In genomic region chr2:85737481-85737880, GRCh38 we compare ENCODE assay signal across 13 cellular contexts. TPM values are rescaled to one million over a fixed set of nuclear protein-coding genes. Genes with fewer than 3 reads are reported as not detected.
A peak's percentile ranks its signal among the peaks of the same experiment; 100 is the strongest.
DNase-seq lines count a peak whose midpoint lies in the region; ATAC-seq, FAIRE-seq and TF ChIP-seq lines count a peak whose summit lies in the region.
"Had no signal": no experiment of that assay in that cellular context is flagged by ENCODE, and none has a peak within 500 bp of the region (broad histone marks: within the 10 kb centered on the region; RNA-seq: fewer than 3 reads in every experiment).

No MANE protein-coding gene starts in this region.

- no peaks in the 10 kb centered on the region for H4K20me1 ChIP-seq in K562 (replicated peaks; ENCODE audit: control insufficient read depth, insufficient read depth, low read length)

- TF ChIP-seq CTCF in K562 (IDR thresholded peaks at IDR 0.05 in 2 of 3, conservative IDR thresholded peaks at IDR 0.05 in 1 of 3; ENCODE audit: insufficient read depth in 2 of 3, low read depth in 1 of 3, low read length in 3 of 3) (no peak), heart right ventricle (IDR thresholded peaks at IDR 0.05) (no peak), retinal pigment epithelial cell (conservative IDR thresholded peaks at IDR 0.05; ENCODE audit: low read depth, low read length) (no peak)

- no peak for TF ChIP-seq POLR2A in K562 (conservative IDR thresholded peaks at IDR 0.05)

- no peak overlapping the region for H3K4me2 ChIP-seq in K562 (ENCODE audit: insufficient read depth, low read length)

- H3K9ac ChIP-seq in K562 (ENCODE audit: insufficient read depth in 1 of 2, low read depth in 2 of 2, low read length in 2 of 2), result no peak overlapping the region

- CTCF ChIA-PET in K562 (lab: Yijun Ruan, JAX; ENCODE audit: low intra/inter-chr PET ratio), result no interaction called here

- no peak overlapping the region for H2AFZ ChIP-seq in K562 (ENCODE audit: low read depth, low read length)

- H3K4me3 ChIP-seq in K562 (no peak overlapping the region), heart right ventricle (no peak overlapping the region), retinal pigment epithelial cell (ENCODE audit: low read length) (no peak overlapping the region)
- H3K4me3 ChIP-seq: SK-N-MC had no signal

- no peaks in the 10 kb centered on the region for H3K9me1 ChIP-seq in K562 (ENCODE audit: control insufficient read depth, insufficient read depth, low read length)

- no peaks in the 10 kb centered on the region for H3K36me3 ChIP-seq in K562 (ENCODE audit: control insufficient read depth, insufficient read depth, low read length)
- H3K36me3 ChIP-seq in heart right ventricle, result no peaks in the 10 kb centered on the region

- H3K9me3 ChIP-seq in K562 (replicated peaks; ENCODE audit: control insufficient read depth, insufficient read depth, low read depth, low read length) (no peaks in the 10 kb centered on the region), heart right ventricle (peaks cover 0 to 5% (median 0%) of the 10 kb centered on the region in 11 donors)

- H3K27ac ChIP-seq in K562 (ENCODE audit: extremely low read depth, low read depth, low read length) (no peak overlapping the region), heart right ventricle (peak overlapping the region in 8 of 10 donors; percentile 24 to 67 (median 48))
- H3K27ac ChIP-seq: SK-N-MC had no signal

- 4% methylated on average over 4 of the region's 4 CpGs for WGBS in K562 (ENCODE audit: insufficient coverage, low coverage, missing lambda C conversion rate)
- WGBS in heart right ventricle, 2 donors, result 67 to 71% methylated on average over 4 of the region's 4 CpGs

- H3K4me1 ChIP-seq in K562 (replicated peaks in 1 of 2; ENCODE audit: control insufficient read depth in 2 of 2, insufficient read depth in 2 of 2, low read length in 2 of 2), result peaks cover 0 to 2% of the 10 kb centered on the region in 2 experiments; a peak in 2 of 5 replicates
- H3K4me1 ChIP-seq in heart right ventricle, result peaks cover 21 to 70% (median 35%) of the 10 kb centered on the region in 9 donors

- FAIRE-seq in K562 (lab: Jason Lieb, UNC), result no peak

- peaks cover 40 to 74% of the 10 kb centered on the region in 2 experiments for H3K27me3 ChIP-seq in K562 (ENCODE audit: control insufficient read depth in 2 of 2, insufficient read depth in 2 of 2, low read length in 2 of 2)
- no peaks in the 10 kb centered on the region for H3K27me3 ChIP-seq in heart right ventricle

- no peak for TF ChIP-seq RAD21 in K562 (CRISPR knock-in tag; conservative IDR thresholded peaks at IDR 0.05 in 1 of 2, IDR thresholded peaks at IDR 0.05 in 1 of 2)

- no peak for TF ChIP-seq EP300 in K562 (IDR thresholded peaks at IDR 0.05; ENCODE audit: low read length)

- H3K79me2 ChIP-seq in K562 (ENCODE audit: control insufficient read depth, insufficient read depth, low read length), result no peaks in the 10 kb centered on the region

- POLR2A ChIA-PET in K562 (lab: Yijun Ruan, JAX), result no interaction called here

- BruUV-seq in K562 (replicated peaks; lab: Mats Ljungman, UMichigan), result no TSS peak

- DNase-seq in ELF-1 (ENCODE audit: low read depth, low spot score) (peak; percentile 27), K562 (ENCODE audit: extremely low read depth in 1 of 4, low spot score in 3 of 4) (no peak), heart right ventricle (peak; percentile 42 to 76), retinal pigment epithelial cell (ENCODE audit: low read depth) (peak; percentile 52), NCI-H1092 (lab: John Stamatoyannopoulos, UW) (no peak)
- DNase-seq in activated CD8-positive, alpha-beta memory T cell treated with anti-CD3 and anti-CD28 coated beads, Interleukin-2, amount 50 U/mL, for 4 hours, result no peak
- DNase-seq in activated T-cell treated with anti-CD3 and anti-CD28 coated beads, Interleukin-2, amount 50 U/mL, for 1 hour, result no peak
- DNase-seq: COR-L47; effector memory CD8-positive, alpha-beta T cell; natural killer cell; NCI-H1436 treated with DMSO at 0.1 percent for 48 hours had no signal

- intact Hi-C loops in K562 (cut with micrococcal nuclease), result no loop called here
- intact Hi-C loops in heart right ventricle (cut with DNase I), result loop anchor here in 1 of 10 donors (10.0 kb wide), 1 partner anchor 347 kb away; no protein-coding TSS in a partner anchor

- ATAC-seq in K562 (peak; percentile 52; the same call in 2 of the 3 replicates), heart right ventricle (peak; percentile 33 to 72 (median 52)), HG02763 (IDR thresholded peaks at IDR 0.05; ENCODE audit: unreplicated experiment) (no peak)
- ATAC-seq: effector memory CD8-positive, alpha-beta T cell; natural killer cell had no signal

- in situ Hi-C loops in K562 (cut with MboI), result loop anchor here (5.0 kb wide), 1 partner anchor 75 kb away; no protein-coding TSS in a partner anchor

TF ChIP-seq in K562, 482 proteins besides CTCF, POLR2A, EP300 and RAD21 (continues in another document):
- TF ChIP-seq MAFF (IDR thresholded peaks at IDR 0.05; ENCODE audit: low read length) (0 out of 2 replicates have a peak, but pooled peaks have one; percentile 6), KAT8 (IDR thresholded peaks at IDR 0.05; ENCODE audit: low read depth) (no peak), CHAMP1 (IDR thresholded peaks at IDR 0.05) (no peak), TFAP4 (CRISPR knock-in tag; IDR thresholded peaks at IDR 0.05; ENCODE audit: borderline replicate concordance) (no peak), ZSCAN29 (IDR thresholded peaks at IDR 0.05) (no peak)

RNA-seq across cellular contexts. Expression of gene ATOH8, which starts 16.3 kb away (rescaled TPM):
- total RNA-seq in K562 (2011; cell fraction: chromatin; rRNA removed; ENCODE audit: low replicate concordance), result not detected in 2 replicates
- not detected in 2 replicates for total RNA-seq in K562 (2011; cell fraction: nucleolus; rRNA removed)
- not detected in 2 replicates for total RNA-seq in K562 (2011; cell fraction: nucleoplasm; rRNA removed)
- total RNA-seq in K562 (2014; rRNA removed), result not detected in 2 replicates
- total RNA-seq in K562 (2014; rRNA removed; fragmentation: Illumina TruSeq; extraction: Trizol), result not detected in 2 replicates
- total RNA-seq in K562 (2015; rRNA removed; fragmentation: Illumina TruSeq; extraction: Trizol), result not detected in 2 replicates
- not detected in 2 replicates for total RNA-seq in K562 (2021)
- not detected in 2 replicates for polyA plus RNA-seq in K562 (2011; rRNA removed)
- not detected in 2 replicates for polyA plus RNA-seq in K562 (2011; cell fraction: cytosol; rRNA removed)
- not detected in 2 replicates for polyA plus RNA-seq in K562 (2011; cell fraction: nucleus; rRNA removed)
- polyA plus RNA-seq in K562 (2012), result not detected in 2 replicates
- not detected in 2 replicates for polyA plus RNA-seq in K562 (2014; fragmentation: Illumina TruSeq; extraction: Trizol)
- polyA plus RNA-seq in K562 (2014; fragmentation: Nextera tagmentation; extraction: Ambion mirVana), result not detected
- not detected in 2 replicates for polyA plus RNA-seq in K562 (2014; rRNA removed)
- not detected in 2 replicates for polyA minus RNA-seq in K562 (2011; rRNA and poly(A)+ RNA removed)
- not detected in 2 replicates for polyA minus RNA-seq in K562 (2011; cell fraction: cytosol; rRNA and poly(A)+ RNA removed)
- polyA minus RNA-seq in K562 (2011; cell fraction: nucleus; rRNA and poly(A)+ RNA removed), result not detected in 2 replicates
- 10 to 100 TPM in 9 of 10 donors, 1 to 10 TPM in 1; 8.7 to 33.4 (median 15.2) TPM for total RNA-seq in heart right ventricle
- polyA plus RNA-seq in heart right ventricle, result 10 to 100 TPM; 35.2 to 45.9 TPM

RNA-seq across cellular contexts. Expression of gene GNLY, which starts 43.3 kb away (rescaled TPM):
- total RNA-seq in K562 (2011; cell fraction: chromatin; rRNA removed; ENCODE audit: low replicate concordance), result 0.21 TPM in 1 of 2 replicates, not detected in the other
- total RNA-seq in K562 (2011; cell fraction: nucleolus; rRNA removed), result not detected in 2 replicates
- 0.99 TPM in 1 of 2 replicates, not detected in the other for total RNA-seq in K562 (2011; cell fraction: nucleoplasm; rRNA removed)
- not detected in 2 replicates for total RNA-seq in K562 (2014; rRNA removed)
- not detected in 2 replicates for total RNA-seq in K562 (2014; rRNA removed; fragmentation: Illumina TruSeq; extraction: Trizol)
- not detected in 2 replicates for total RNA-seq in K562 (2015; rRNA removed; fragmentation: Illumina TruSeq; extraction: Trizol)
- not detected in 2 replicates for total RNA-seq in K562 (2021)
- polyA plus RNA-seq in K562 (2011; rRNA removed), result not detected in 2 replicates
- polyA plus RNA-seq in K562 (2011; cell fraction: cytosol; rRNA removed), result 0.03 TPM in 1 of 2 replicates, not detected in the other
- polyA plus RNA-seq in K562 (2011; cell fraction: nucleus; rRNA removed), result 0.06 TPM in 1 of 2 replicates, not detected in the other
- 0.37 TPM in 1 of 2 replicates, not detected in the other for polyA plus RNA-seq in K562 (2012)
- not detected in 2 replicates for polyA plus RNA-seq in K562 (2014; fragmentation: Illumina TruSeq; extraction: Trizol)
- polyA plus RNA-seq in K562 (2014; fragmentation: Nextera tagmentation; extraction: Ambion mirVana), result not detected
- polyA plus RNA-seq in K562 (2014; rRNA removed), result not detected in 2 replicates
- not detected in 2 replicates for polyA minus RNA-seq in K562 (2011; rRNA and poly(A)+ RNA removed)
- not detected in 2 replicates for polyA minus RNA-seq in K562 (2011; cell fraction: cytosol; rRNA and poly(A)+ RNA removed)
- not detected in 2 replicates for polyA minus RNA-seq in K562 (2011; cell fraction: nucleus; rRNA and poly(A)+ RNA removed)
- total RNA-seq in heart right ventricle, result 10 to 100 TPM in 1 of 10 donors, 1 to 10 TPM in 5, under 1 TPM in 4; 0.17 to 43.2 (median 1.2) TPM
- 1 to 10 TPM; 1.2 to 3.1 TPM for polyA plus RNA-seq in heart right ventricle

Comparison
In these comparisons a context has a peak if more than half of its experiments do, and no peak if none do; other contexts are left out.
1. DNase-seq: peak in ELF-1 (single experiment), heart right ventricle (2 of 2) and retinal pigment epithelial cell (single experiment); none in K562 (0 of 4), activated CD8-positive, alpha-beta memory T cell treated with anti-CD3 and anti-CD28 coated beads, Interleukin-2, amount 50 U/mL, for 4 hours (single experiment), activated T-cell treated with anti-CD3 and anti-CD28 coated beads, Interleukin-2, amount 50 U/mL, for 1 hour (single experiment) and NCI-H1092 (single experiment).
2. RNA of gene ATOH8, which starts 16.3 kb away (total RNA-seq): 8.7 to 33.4 TPM in heart right ventricle; not detected in K562; every median in the first group is over 4 times any median in the second.